Comparison of ENCODE assay signal across 8 cellular contexts in genomic region chr10:22340362-22341189, GRCh38. TPM values are rescaled to one million over a fixed set of nuclear protein-coding genes. Genes with fewer than 3 reads are reported as not detected.
DNase-seq lines count a peak whose midpoint lies in the region; ATAC-seq, FAIRE-seq and TF ChIP-seq lines count a peak whose summit lies in the region.

No MANE protein-coding gene starts in this region.

- H3K9ac ChIP-seq in ES-I3 (ENCODE audit: low read depth, low read length), result peak overlapping the region; percentile 83

- H3K27ac ChIP-seq in SJCRH30 (peak overlapping the region; percentile 95), ascending aorta (peak overlapping the region; percentile 94 to 99), right atrium auricular region (peak overlapping the region; percentile 92 to 93), prostate gland (peak overlapping the region; percentile 92 to 96)

- H3K27me3 ChIP-seq in SJCRH30 (no peaks in the 10 kb centered on the region), ascending aorta (peaks cover 62% of the 10 kb centered on the region), right atrium auricular region (peaks cover 65 to 71% of the 10 kb centered on the region in 2 donors), prostate gland (replicated peaks; ENCODE audit: insufficient read depth) (peaks cover 27% of the 10 kb centered on the region)

- no peaks in the 10 kb centered on the region for H3K4me1 ChIP-seq in ES-I3 (ENCODE audit: insufficient read depth, low read length)
- peaks cover 3% of the 10 kb centered on the region; the same call in 1 of the 2 replicates for H3K4me1 ChIP-seq in SJCRH30
- peaks cover 3 to 21% of the 10 kb centered on the region in 2 donors for H3K4me1 ChIP-seq in ascending aorta
- peaks cover 0 to 37% of the 10 kb centered on the region in 2 donors for H3K4me1 ChIP-seq in right atrium auricular region
- peaks cover 9% of the 10 kb centered on the region for H3K4me1 ChIP-seq in prostate gland (replicated peaks)

- DNase-seq in HTR-8/SVneo (ENCODE audit: insufficient read length, low spot score), result peak; percentile 64
- DNase-seq in SJCRH30, result peak; percentile 90 to 91
- peak in 1 of 2 donors; percentile 84 for DNase-seq in ascending aorta (ENCODE audit: low spot score in 2 of 2)
- DNase-seq in right atrium auricular region (ENCODE audit: low spot score), result peak; percentile 72
- DNase-seq in prostate gland (ENCODE audit: low spot score), result peak; percentile 53
- no peak for DNase-seq in AML-193 (lab: John Stamatoyannopoulos, UW)

- no peak for FAIRE-seq in HTR-8/SVneo (lab: Jason Lieb, UNC)

- ATAC-seq in GM21515 (IDR thresholded peaks at IDR 0.05; ENCODE audit: unreplicated experiment), result peak; percentile 38

- intact Hi-C loops in ascending aorta (cut with DNase I), result loop anchor here (1.0 to 10.0 kb wide), 9 partner anchors 19 to 808 kb away; partner anchors contain the start of genes BMI1, DNAJC1, MLLT10 and PIP4K2A
- intact Hi-C loops in prostate gland (cut with DNase I), result loop anchor here (10.0 kb wide), 2 partner anchors 94 to 374 kb away; partner anchors contain the start of gene PIP4K2A

- peak; percentile 13 for TF ChIP-seq POLR2A in prostate gland (IDR thresholded peaks at IDR 0.05)

- WGBS in prostate gland, result 1% methylated on average over 26 of the region's 96 CpGs

- no peaks in the 10 kb centered on the region for H3K9me3 ChIP-seq in ES-I3 (ENCODE audit: control insufficient read depth, insufficient read depth, low read length)
- no peaks in the 10 kb centered on the region for H3K9me3 ChIP-seq in SJCRH30 (replicated peaks)
- no peaks in the 10 kb centered on the region for H3K9me3 ChIP-seq in ascending aorta
- H3K9me3 ChIP-seq in right atrium auricular region, result no peaks in the 10 kb centered on the region
- no peaks in the 10 kb centered on the region for H3K9me3 ChIP-seq in prostate gland

- TF ChIP-seq CTCF in ascending aorta (IDR thresholded peaks at IDR 0.05), result no peak
- no peak for TF ChIP-seq CTCF in right atrium auricular region (IDR thresholded peaks at IDR 0.05)
- TF ChIP-seq CTCF in prostate gland (IDR thresholded peaks at IDR 0.05), result no peak

- H3K4me3 ChIP-seq in SJCRH30 (peak overlapping the region; percentile 96), ascending aorta (peak overlapping the region; percentile 85 to 99), right atrium auricular region (peak overlapping the region; percentile 85 to 86), prostate gland (peak overlapping the region; percentile 76 to 84)

- H3K36me3 ChIP-seq in ES-I3 (ENCODE audit: insufficient read depth, low read length), result no peaks in the 10 kb centered on the region
- no peaks in the 10 kb centered on the region for H3K36me3 ChIP-seq in SJCRH30
- H3K36me3 ChIP-seq in ascending aorta, result no peaks in the 10 kb centered on the region
- no peaks in the 10 kb centered on the region for H3K36me3 ChIP-seq in right atrium auricular region
- no peaks in the 10 kb centered on the region for H3K36me3 ChIP-seq in prostate gland

RNA-seq across cellular contexts. Expression of gene SPAG6, which starts 4.7 kb away (rescaled TPM):
- 0.25 and 1.3 TPM in 2 replicates for total RNA-seq in SJCRH30 (2014; rRNA removed; shearing (Covaris generic))
- total RNA-seq in ascending aorta, result not detected
- not detected for total RNA-seq in right atrium auricular region
- total RNA-seq in prostate gland, result 10 to 100 TPM in 1 of 2 donors, 1 to 10 TPM in 1; 5.8 to 20.3 TPM

RNA-seq across cellular contexts. Expression of gene BMI1, which starts 19.7 kb away (rescaled TPM):
- total RNA-seq in SJCRH30 (2014; rRNA removed; shearing (Covaris generic)), result 81.9 and 103 TPM in 2 replicates
- total RNA-seq in ascending aorta (50.1 TPM), right atrium auricular region (10 to 100 TPM; 34.7 to 40.7 TPM), prostate gland (10 to 100 TPM; 70.8 to 88.4 TPM)

RNA-seq across cellular contexts. Expression of gene COMMD3, which starts 24.4 kb away (rescaled TPM):
- total RNA-seq in SJCRH30 (2014; rRNA removed; shearing (Covaris generic)), result 47.7 and 49.7 TPM in 2 replicates
- total RNA-seq in ascending aorta (21.9 TPM), right atrium auricular region (100 to 1,000 TPM in 1 of 2 donors, 10 to 100 TPM in 1; 28.5 to 141 TPM), prostate gland (10 to 100 TPM; 30.7 to 38.8 TPM)

Comparison
In these comparisons a context has a peak if more than half of its experiments do, and no peak if none do; other contexts are left out.
1. DNase-seq: peak in HTR-8/SVneo (single experiment), SJCRH30 (2 of 2), right atrium auricular region (single experiment) and prostate gland (single experiment); none in AML-193 (0 of 2).
2. Peak in every context shown above with its lines, with median percentiles within 50 percentile points of each other: H3K27ac ChIP-seq and H3K4me3 ChIP-seq.